Comparison of ENCODE assay signal across 8 cellular contexts in the genomic region with DNA sequence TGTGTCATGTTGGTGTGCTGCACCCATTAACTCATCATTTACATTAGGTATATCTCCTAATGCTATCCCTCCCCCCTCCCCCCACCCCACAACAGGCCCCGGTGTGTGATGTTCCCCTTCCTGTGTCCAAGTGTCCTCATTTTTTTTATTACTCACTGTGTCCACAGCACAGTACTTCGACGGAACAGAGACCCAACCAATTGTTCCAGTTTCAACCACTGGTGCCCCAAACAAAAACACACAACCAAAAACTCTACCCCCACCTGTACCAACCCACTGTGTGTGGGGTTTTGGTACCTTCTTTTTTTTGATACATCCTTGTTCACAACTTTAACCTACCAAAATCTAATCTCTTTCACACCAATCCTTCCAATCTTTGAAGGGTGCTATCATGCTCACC. TPM values are rescaled to one million over a fixed set of nuclear protein-coding genes. Genes with fewer than 3 reads are reported as not detected.
DNase-seq lines count a peak whose midpoint lies in the region; ATAC-seq and TF ChIP-seq lines count a peak whose summit lies in the region.
"Not testable (repeated sequence)": the region's sequence is repeated elsewhere in the genome, so short reads cannot be mapped to it uniquely, and the experiment has no call there.

No MANE protein-coding gene starts in this region.

- not testable (repeated sequence) for H3K4me3 ChIP-seq in GM12864 (ENCODE audit: low read depth, low read length); esophagus muscularis mucosa

- intact Hi-C loops in activated CD4-positive, alpha-beta T cell treated with anti-CD3 and anti-CD28 coated beads for 36 hours (cut with DNase I, micrococcal nuclease); esophagus muscularis mucosa (cut with DNase I): not testable (repeated sequence)

- H3K4me3 Mint-ChIP-seq in activated CD4-positive, alpha-beta T cell treated with anti-CD3 and anti-CD28 coated beads for 36 hours; activated naive CD4-positive, alpha-beta T cell treated with anti-CD3 and anti-CD28 coated beads, Interleukin-2, amount 50 U/mL, for 24 hours; nephron progenitor cell: not testable (repeated sequence)
- H3K4me3 Mint-ChIP-seq in stimulated activated naive CD8-positive, alpha-beta T cell treated with anti-CD3 and anti-CD28 coated beads, Interleukin-15, amount 100 ng/mL, for 72 hours = peak overlapping the region; percentile 50 to 62

- H3K27me3 ChIP-seq in esophagus muscularis mucosa = not testable (repeated sequence)

- ATAC-seq in GM21825 (IDR thresholded peaks at IDR 0.05; ENCODE audit: unreplicated experiment) = peak; percentile 36
- peak; percentile 43 for ATAC-seq in HG03432 (IDR thresholded peaks at IDR 0.05; ENCODE audit: unreplicated experiment)
- ATAC-seq in activated CD4-positive, alpha-beta T cell treated with anti-CD3 and anti-CD28 coated beads for 36 hours = not testable (repeated sequence)
- ATAC-seq in stimulated activated naive CD8-positive, alpha-beta T cell treated with anti-CD3 and anti-CD28 coated beads, Interleukin-15, amount 100 ng/mL, for 72 hours = peak; percentile 71

- peaks cover 23 to 85% (median 75%) of the 10 kb centered on the region in 4 donors for H3K4me1 ChIP-seq in esophagus muscularis mucosa

- peak; percentile 27 for DNase-seq in GM12864 (ENCODE audit: low read depth)
- not testable (repeated sequence) for DNase-seq in activated CD4-positive, alpha-beta T cell treated with anti-CD3 and anti-CD28 coated beads for 36 hours; esophagus muscularis mucosa (ENCODE audit: extremely low spot score); nephron progenitor cell; stimulated activated naive CD8-positive, alpha-beta T cell treated with anti-CD3 and anti-CD28 coated beads, Interleukin-15, amount 100 ng/mL, for 72 hours

- H3K27me3 Mint-ChIP-seq in activated CD4-positive, alpha-beta T cell treated with anti-CD3 and anti-CD28 coated beads for 36 hours; activated naive CD4-positive, alpha-beta T cell treated with anti-CD3 and anti-CD28 coated beads, Interleukin-2, amount 50 U/mL, for 24 hours; nephron progenitor cell (ENCODE audit: low read depth, poor library complexity); stimulated activated naive CD8-positive, alpha-beta T cell treated with anti-CD3 and anti-CD28 coated beads, Interleukin-15, amount 100 ng/mL, for 72 hours: not testable (repeated sequence)

- CTCF ChIA-PET in activated CD4-positive, alpha-beta T cell treated with anti-CD3 and anti-CD28 coated beads for 36 hours (lab: Charles Lee) = interaction anchor here (1.6 kb wide), 1 partner anchor 60 kb away, joined by 3 read pairs; no protein-coding TSS in a partner anchor

- POLR2A ChIA-PET in activated CD4-positive, alpha-beta T cell treated with anti-CD3 and anti-CD28 coated beads for 36 hours (lab: Charles Lee) = interaction anchor here (0.8 kb wide), 1 partner anchor 125 kb away, joined by 8 read pairs; no protein-coding TSS in a partner anchor

- H3K27ac ChIP-seq in esophagus muscularis mucosa (replicated peaks in 1 of 4) = peak overlapping the region; percentile 10 to 61 (median 38)

- TF ChIP-seq EP300 in esophagus muscularis mucosa (IDR thresholded peaks at IDR 0.05) = not testable (repeated sequence)

- H3K4me1 Mint-ChIP-seq in activated CD4-positive, alpha-beta T cell treated with anti-CD3 and anti-CD28 coated beads for 36 hours = peaks cover 40% of the 10 kb centered on the region
- peaks cover 50% of the 10 kb centered on the region for H3K4me1 Mint-ChIP-seq in activated naive CD4-positive, alpha-beta T cell treated with anti-CD3 and anti-CD28 coated beads, Interleukin-2, amount 50 U/mL, for 24 hours
- H3K4me1 Mint-ChIP-seq in nephron progenitor cell = peaks cover 22% of the 10 kb centered on the region
- H3K4me1 Mint-ChIP-seq in stimulated activated naive CD8-positive, alpha-beta T cell treated with anti-CD3 and anti-CD28 coated beads, Interleukin-15, amount 100 ng/mL, for 72 hours = not testable (repeated sequence)

- not testable (repeated sequence) for TF ChIP-seq POLR2A in esophagus muscularis mucosa (IDR thresholded peaks at IDR 0.05; ENCODE audit: low read depth)

- not testable (repeated sequence) for H3K9me3 Mint-ChIP-seq in activated CD4-positive, alpha-beta T cell treated with anti-CD3 and anti-CD28 coated beads for 36 hours (ENCODE audit: low read depth); activated naive CD4-positive, alpha-beta T cell treated with anti-CD3 and anti-CD28 coated beads, Interleukin-2, amount 50 U/mL, for 24 hours; nephron progenitor cell; stimulated activated naive CD8-positive, alpha-beta T cell treated with anti-CD3 and anti-CD28 coated beads, Interleukin-15, amount 100 ng/mL, for 72 hours

- not testable (repeated sequence) for H3K9me3 ChIP-seq in esophagus muscularis mucosa

- 60% methylated on average over 3 of the region's 3 CpGs for WGBS in esophagus muscularis mucosa

- H3K36me3 Mint-ChIP-seq in activated CD4-positive, alpha-beta T cell treated with anti-CD3 and anti-CD28 coated beads for 36 hours (ENCODE audit: low read depth) = peaks cover 25% of the 10 kb centered on the region
- not testable (repeated sequence) for H3K36me3 Mint-ChIP-seq in activated naive CD4-positive, alpha-beta T cell treated with anti-CD3 and anti-CD28 coated beads, Interleukin-2, amount 50 U/mL, for 24 hours
- H3K36me3 Mint-ChIP-seq in nephron progenitor cell (ENCODE audit: low read depth) = peaks cover 58% of the 10 kb centered on the region

- not testable (repeated sequence) for TF ChIP-seq CTCF in GM12864 (IDR thresholded peaks at IDR 0.05; ENCODE audit: low read depth, low read length, missing control alignments); esophagus muscularis mucosa (IDR thresholded peaks at IDR 0.05); nephron progenitor cell (IDR thresholded peaks at IDR 0.05)

- H3K36me3 ChIP-seq in esophagus muscularis mucosa = peaks cover 5 to 18% (median 16%) of the 10 kb centered on the region in 4 donors

- H3K27ac Mint-ChIP-seq in activated CD4-positive, alpha-beta T cell treated with anti-CD3 and anti-CD28 coated beads for 36 hours = peak overlapping the region; percentile 62
- H3K27ac Mint-ChIP-seq in activated naive CD4-positive, alpha-beta T cell treated with anti-CD3 and anti-CD28 coated beads, Interleukin-2, amount 50 U/mL, for 24 hours = peak overlapping the region; percentile 83
- peak overlapping the region; percentile 13 for H3K27ac Mint-ChIP-seq in nephron progenitor cell
- peak overlapping the region in 1 of 2 donors; percentile 66 for H3K27ac Mint-ChIP-seq in stimulated activated naive CD8-positive, alpha-beta T cell treated with anti-CD3 and anti-CD28 coated beads, Interleukin-15, amount 100 ng/mL, for 72 hours

RNA-seq across cellular contexts. Expression of gene CCNI, which starts 6.3 kb away (rescaled TPM):
- total RNA-seq in activated CD4-positive, alpha-beta T cell treated with anti-CD3 and anti-CD28 coated beads for 36 hours = 100 to 1,000 TPM; 226 to 230 TPM
- 100 to 1,000 TPM; 342 to 444 (median 375) TPM for total RNA-seq in esophagus muscularis mucosa
